In the genomic region with DNA sequence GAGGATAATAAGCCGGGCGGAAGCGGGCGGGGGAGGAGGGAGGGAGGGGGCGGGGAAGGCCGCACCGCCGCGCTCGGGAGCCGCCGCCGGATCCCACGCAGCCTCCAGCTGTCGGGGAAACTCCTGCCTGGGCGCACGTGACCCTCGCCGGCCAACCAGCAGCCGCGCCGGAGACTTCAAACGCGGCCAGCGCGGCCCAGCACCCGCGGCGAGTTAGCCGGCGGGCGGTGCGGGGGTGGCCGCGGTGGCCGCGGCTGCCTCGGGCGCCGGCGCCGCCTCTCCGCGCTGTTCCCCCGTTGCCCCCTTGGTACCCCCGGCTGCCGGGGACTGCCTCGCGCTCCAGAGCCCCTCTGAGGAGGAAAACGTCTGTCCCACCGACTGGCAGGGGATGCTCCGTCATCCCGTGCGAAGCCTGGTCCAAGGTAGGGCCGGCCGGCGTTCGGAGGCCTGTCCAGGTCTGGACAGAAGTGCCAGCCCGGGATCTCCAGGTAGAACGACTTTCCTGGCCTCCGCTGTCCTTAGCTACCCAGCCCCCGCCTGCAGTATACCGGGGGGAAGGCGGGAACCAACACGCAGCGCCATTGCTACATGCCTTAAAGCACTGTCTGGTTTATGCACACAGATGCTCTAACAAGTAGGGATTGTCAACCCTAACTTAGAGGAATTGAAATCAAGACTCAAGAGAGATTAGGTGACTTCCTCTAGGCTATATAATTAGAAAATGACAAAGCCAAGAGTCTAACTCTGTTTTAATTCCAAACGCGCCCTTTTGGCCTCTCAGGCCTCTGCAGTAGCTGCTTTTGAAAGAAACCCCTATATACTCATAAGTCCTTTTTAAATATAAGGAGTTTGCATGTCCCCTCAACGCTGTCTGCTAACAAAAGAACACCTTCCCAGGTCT, we compare ENCODE assay signal across 8 cellular contexts. TPM values are rescaled to one million over a fixed set of nuclear protein-coding genes. Genes with fewer than 3 reads are reported as not detected.
A peak's percentile ranks its signal among the peaks of the same experiment; 100 is the strongest.
DNase-seq lines count a peak whose midpoint lies in the region; ATAC-seq and TF ChIP-seq lines count a peak whose summit lies in the region.

A gene with protein sequence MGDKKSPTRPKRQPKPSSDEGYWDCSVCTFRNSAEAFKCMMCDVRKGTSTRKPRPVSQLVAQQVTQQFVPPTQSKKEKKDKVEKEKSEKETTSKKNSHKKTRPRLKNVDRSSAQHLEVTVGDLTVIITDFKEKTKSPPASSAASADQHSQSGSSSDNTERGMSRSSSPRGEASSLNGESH (minus strand): TSS at position 9 of the 901 bp plus-strand sequence. CDS start 68 bp downstream, outside the sequence.

- intact Hi-C loops in CD14-positive monocyte (cut with micrococcal nuclease): loop anchor here (5.0 to 10.0 kb wide), 2 partner anchors 89 to 94 kb away; a partner anchor contains a TSS

- H3K27me3 Mint-ChIP-seq in CD14-positive monocyte (ENCODE audit: low read depth in 3 of 3): peaks cover 0 to 4% (median 2%) of the 10 kb centered on the region in 3 donors

- peaks cover 10 to 23% of the 10 kb centered on the region in 2 donors for H3K36me3 Mint-ChIP-seq in CD14-positive monocyte

- H3K4me3 Mint-ChIP-seq in CD14-positive monocyte: peak within 1 kb of the TSS; percentile 87 to 94

- peak; percentile 81 for ATAC-seq in GM19328 (IDR thresholded peaks at IDR 0.05; ENCODE audit: unreplicated experiment)
- peak; percentile 59 for ATAC-seq in HG03469 (IDR thresholded peaks at IDR 0.05; ENCODE audit: unreplicated experiment)

- TF ChIP-seq CTCF in CD14-positive monocyte (IDR thresholded peaks at IDR 0.05): no peak

- H3K27ac Mint-ChIP-seq in CD14-positive monocyte: peak within 1 kb of the TSS; percentile 86 to 93 (median 89)

- H3K4me1 Mint-ChIP-seq in CD14-positive monocyte: peaks cover 26% of the 10 kb centered on the region

- H3K9me3 Mint-ChIP-seq in CD14-positive monocyte: no peaks in the 10 kb centered on the region

- peak; percentile 86 for DNase-seq in CD14-positive monocyte (ENCODE audit: low spot score)
- DNase-seq in NCI-H82 treated with DMSO at 0.1 percent for 48 hours (lab: John Stamatoyannopoulos, UW; ENCODE audit: unreplicated experiment): peak; percentile 67
- DNase-seq in activated CD8-positive, alpha-beta memory T cell treated with anti-CD3 and anti-CD28 coated beads for 24 hours: peak; percentile 91
- DNase-seq in effector CD8-positive, alpha-beta T cell (lab: John Stamatoyannopoulos, UW): peak; percentile 76
- DNase-seq in medulla oblongata (ENCODE audit: extremely low spot score): peak; percentile 89
- DNase-seq in stimulated activated CD4-positive, alpha-beta T cell treated with anti-CD3 and anti-CD28 coated beads, TNF-alpha, amount 100 ng/mL, for 48 hours (ENCODE audit: low read depth in 3 of 3): peak; percentile 78 to 79 (median 79)

RNA-seq across cellular contexts. Expression of the gene that starts here (rescaled TPM):
- polyA plus RNA-seq in CD14-positive monocyte: 1 to 10 TPM; 6.2 to 8.5 TPM

Comparison
In these comparisons a context has a peak if more than half of its experiments do, and no peak if none do; other contexts are left out.
1. Peak in every context shown above with its lines: DNase-seq and ATAC-seq.